8 cellular contexts compared by ENCODE assay signal in genomic region chr16:1296688-1297412, GRCh38. TPM values are rescaled to one million over a fixed set of nuclear protein-coding genes. Genes with fewer than 3 reads are reported as not detected.
DNase-seq lines count a peak whose midpoint lies in the region; ATAC-seq and TF ChIP-seq lines count a peak whose summit lies in the region.

No MANE protein-coding gene starts in this region.

- peaks cover 21% of the 10 kb centered on the region for H3K4me1 Mint-ChIP-seq in HFFc6 (ENCODE audit: low read depth)
- H3K4me1 Mint-ChIP-seq in activated T-helper 17 cell treated with anti-CD3 and anti-CD28 coated beads, Interleukin-2, amount 50 U/mL, for 72 hours: peaks cover 3% of the 10 kb centered on the region
- H3K4me1 Mint-ChIP-seq in CD4-positive, alpha-beta memory T cell: peaks cover 0 to 5% (median 3%) of the 10 kb centered on the region in 4 donors

- TF ChIP-seq CTCF in HFFc6 (IDR thresholded peaks at IDR 0.05): no peak

- in situ Hi-C loops in ACHN (cut with HindIII; ENCODE audit: low pct_ligation_motif_present, low pct_unique_long_range_greater_than_20kb, low sequenced_read_pairs): loop anchor here (25.0 kb wide), 2 partner anchors 90 to 160 kb away; no protein-coding TSS in a partner anchor

- H3K36me3 ChIP-seq in CD4-positive, alpha-beta memory T cell (ENCODE audit: insufficient read depth, low read length): no peaks in the 10 kb centered on the region

- peak; percentile 89 for DNase-seq in ACHN
- peak; percentile 89 for DNase-seq in HFFc6
- DNase-seq in left colon: peak in 1 of 2 donors; percentile 67
- DNase-seq in CD4-positive, alpha-beta memory T cell: no peak
- no peak for DNase-seq in NCI-H345 (lab: John Stamatoyannopoulos, UW)

- H3K36me3 Mint-ChIP-seq in HFFc6 (ENCODE audit: low read depth): no peaks in the 10 kb centered on the region
- no peaks in the 10 kb centered on the region for H3K36me3 Mint-ChIP-seq in activated T-helper 17 cell treated with anti-CD3 and anti-CD28 coated beads, Interleukin-2, amount 50 U/mL, for 72 hours (ENCODE audit: low read depth)
- H3K36me3 Mint-ChIP-seq in CD4-positive, alpha-beta memory T cell: no peaks in the 10 kb centered on the region

- intact Hi-C loops in left colon (cut with DNase I, micrococcal nuclease): no loop called here
- intact Hi-C loops in CD4-positive, alpha-beta memory T cell (cut with micrococcal nuclease): no loop called here

- H3K4me3 ChIP-seq in CD4-positive, alpha-beta memory T cell (ENCODE audit: low read length in 2 of 2): no peak overlapping the region

- POLR2A ChIA-PET in CD4-positive, alpha-beta memory T cell (lab: Charles Lee; ENCODE audit: partially characterized antibody): interaction anchor here (1.2 kb wide), 1 partner anchor 12 kb away, joined by 3 read pairs; no protein-coding TSS in a partner anchor

- peak; percentile 97 for ATAC-seq in activated T-helper 17 cell treated with anti-CD3 and anti-CD28 coated beads, Interleukin-2, amount 50 U/mL, for 72 hours (replicated peaks)
- ATAC-seq in left colon (peak; percentile 77), HG02885 (IDR thresholded peaks at IDR 0.05; ENCODE audit: poor library complexity, unreplicated experiment) (no peak), HG03045 (IDR thresholded peaks at IDR 0.05; ENCODE audit: unreplicated experiment) (no peak)

- peaks cover 11% of the 10 kb centered on the region for H3K4me1 ChIP-seq in CD4-positive, alpha-beta memory T cell (ENCODE audit: insufficient read depth, low read length)

- no peak overlapping the region for H3K27ac ChIP-seq in CD4-positive, alpha-beta memory T cell (ENCODE audit: low read depth, low read length)

- no peaks in the 10 kb centered on the region for H3K9me3 ChIP-seq in CD4-positive, alpha-beta memory T cell (ENCODE audit: control insufficient read depth in 1 of 2, low read length in 2 of 2)

- H3K27me3 Mint-ChIP-seq in HFFc6 (ENCODE audit: insufficient read depth): peaks cover 14% of the 10 kb centered on the region
- peaks cover 27% of the 10 kb centered on the region for H3K27me3 Mint-ChIP-seq in activated T-helper 17 cell treated with anti-CD3 and anti-CD28 coated beads, Interleukin-2, amount 50 U/mL, for 72 hours
- peaks cover 18 to 19% of the 10 kb centered on the region in 2 donors for H3K27me3 Mint-ChIP-seq in CD4-positive, alpha-beta memory T cell

- peak overlapping the region; percentile 60 for H3K27ac Mint-ChIP-seq in HFFc6
- peak overlapping the region; percentile 16 for H3K27ac Mint-ChIP-seq in activated T-helper 17 cell treated with anti-CD3 and anti-CD28 coated beads, Interleukin-2, amount 50 U/mL, for 72 hours
- no peak overlapping the region for H3K27ac Mint-ChIP-seq in CD4-positive, alpha-beta memory T cell

- peaks cover 3% of the 10 kb centered on the region for H3K27me3 ChIP-seq in CD4-positive, alpha-beta memory T cell (ENCODE audit: insufficient read depth, low read length)

- H3K4me3 Mint-ChIP-seq in HFFc6: peak overlapping the region; percentile 7; the same call in 1 of the 2 replicates
- H3K4me3 Mint-ChIP-seq in activated T-helper 17 cell treated with anti-CD3 and anti-CD28 coated beads, Interleukin-2, amount 50 U/mL, for 72 hours: peak overlapping the region; percentile 1
- H3K4me3 Mint-ChIP-seq in CD4-positive, alpha-beta memory T cell: no peak overlapping the region

- H3K9me3 Mint-ChIP-seq in HFFc6: no peaks in the 10 kb centered on the region
- no peaks in the 10 kb centered on the region for H3K9me3 Mint-ChIP-seq in activated T-helper 17 cell treated with anti-CD3 and anti-CD28 coated beads, Interleukin-2, amount 50 U/mL, for 72 hours
- no peaks in the 10 kb centered on the region for H3K9me3 Mint-ChIP-seq in CD4-positive, alpha-beta memory T cell

- CTCF ChIA-PET in CD4-positive, alpha-beta memory T cell (lab: Charles Lee; ENCODE audit: partially characterized antibody): interaction anchor here (1.6 kb wide), 1 partner anchor 66 kb away, joined by 4 read pairs; no protein-coding TSS in a partner anchor

RNA-seq across cellular contexts. Expression of gene UBE2I, which starts 12.6 kb away (rescaled TPM):
- 100 to 1,000 TPM; 116 to 147 (median 138) TPM for total RNA-seq in HFFc6 (2021; fragmentation: NEBNext Ultra II Directional; extraction: Animal tissue kit (Norgen Biotek cat#: 25700))
- 100 to 1,000 TPM; 204 to 206 TPM for total RNA-seq in activated T-helper 17 cell treated with anti-CD3 and anti-CD28 coated beads, Interleukin-2, amount 50 U/mL, for 72 hours
- 10 to 100 TPM; 76.6 to 87.1 TPM for total RNA-seq in left colon
- total RNA-seq in CD4-positive, alpha-beta memory T cell: 100 to 1,000 TPM; 170 to 177 TPM
- polyA plus RNA-seq in CD4-positive, alpha-beta memory T cell: 100 to 1,000 TPM; 100 to 106 TPM

RNA-seq across cellular contexts. Expression of gene BAIAP3, which starts 36.6 kb away (rescaled TPM):
- total RNA-seq in HFFc6 (2021; fragmentation: NEBNext Ultra II Directional; extraction: Animal tissue kit (Norgen Biotek cat#: 25700)): under 1 TPM; 0.11 to 0.28 (median 0.16) TPM
- 1 to 10 TPM in 1 of 2 donors, under 1 TPM in 1; 0.71 to 2.2 TPM for total RNA-seq in activated T-helper 17 cell treated with anti-CD3 and anti-CD28 coated beads, Interleukin-2, amount 50 U/mL, for 72 hours
- 10 to 100 TPM in 1 of 2 donors, 1 to 10 TPM in 1; 7.5 to 12.3 TPM for total RNA-seq in left colon
- total RNA-seq in CD4-positive, alpha-beta memory T cell: 10 to 100 TPM; 18.3 to 19.7 TPM
- polyA plus RNA-seq in CD4-positive, alpha-beta memory T cell: 1 to 10 TPM; 1.0 to 6.7 TPM

RNA-seq across cellular contexts. Expression of gene TPSD1, which starts 41.0 kb away (rescaled TPM):
- total RNA-seq in HFFc6 (2021; fragmentation: NEBNext Ultra II Directional; extraction: Animal tissue kit (Norgen Biotek cat#: 25700)): not detected
- total RNA-seq in activated T-helper 17 cell treated with anti-CD3 and anti-CD28 coated beads, Interleukin-2, amount 50 U/mL, for 72 hours: not detected
- total RNA-seq in left colon: 1 to 10 TPM in 1 of 2 donors, under 1 TPM in 1; 0.18 to 2.8 TPM
- total RNA-seq in CD4-positive, alpha-beta memory T cell: not detected
- polyA plus RNA-seq in CD4-positive, alpha-beta memory T cell: not detected

RNA-seq across cellular contexts. Expression of gene TSR3, which starts 54.8 kb away (rescaled TPM):
- total RNA-seq in HFFc6 (2021; fragmentation: NEBNext Ultra II Directional; extraction: Animal tissue kit (Norgen Biotek cat#: 25700)): 10 to 100 TPM; 73.7 to 84.6 (median 78.1) TPM
- total RNA-seq in activated T-helper 17 cell treated with anti-CD3 and anti-CD28 coated beads, Interleukin-2, amount 50 U/mL, for 72 hours: 10 to 100 TPM; 36.7 to 64.2 TPM
- total RNA-seq in left colon: 10 to 100 TPM; 50.7 to 54.4 TPM
- total RNA-seq in CD4-positive, alpha-beta memory T cell: 10 to 100 TPM; 38.1 to 40.3 TPM
- polyA plus RNA-seq in CD4-positive, alpha-beta memory T cell: 100 to 1,000 TPM in 1 of 2 donors, 10 to 100 TPM in 1; 99.0 to 116 TPM

RNA-seq across cellular contexts. Expression of gene GNPTG, which starts 54.9 kb away (rescaled TPM):
- 10 to 100 TPM; 46.8 to 68.1 (median 52.6) TPM for total RNA-seq in HFFc6 (2021; fragmentation: NEBNext Ultra II Directional; extraction: Animal tissue kit (Norgen Biotek cat#: 25700))
- total RNA-seq in activated T-helper 17 cell treated with anti-CD3 and anti-CD28 coated beads, Interleukin-2, amount 50 U/mL, for 72 hours: 10 to 100 TPM; 22.6 to 24.4 TPM
- 10 to 100 TPM; 57.6 to 61.8 TPM for total RNA-seq in left colon
- total RNA-seq in CD4-positive, alpha-beta memory T cell: 10 to 100 TPM; 58.7 to 61.5 TPM
- 10 to 100 TPM; 51.8 to 53.7 TPM for polyA plus RNA-seq in CD4-positive, alpha-beta memory T cell

Comparison
In these comparisons a context has a peak if more than half of its experiments do, and no peak if none do; other contexts are left out.
1. DNase-seq: peak in ACHN (single experiment) and HFFc6 (single experiment); none in CD4-positive, alpha-beta memory T cell (0 of 5) and NCI-H345 (single experiment).
2. H3K27ac Mint-ChIP-seq: peak in HFFc6 (single experiment) and activated T-helper 17 cell treated with anti-CD3 and anti-CD28 coated beads, Interleukin-2, amount 50 U/mL, for 72 hours (single experiment); none in CD4-positive, alpha-beta memory T cell (0 of 7).
3. H3K4me3 Mint-ChIP-seq: peak in HFFc6 (single experiment) and activated T-helper 17 cell treated with anti-CD3 and anti-CD28 coated beads, Interleukin-2, amount 50 U/mL, for 72 hours (single experiment); none in CD4-positive, alpha-beta memory T cell (0 of 8).
4. ATAC-seq: peak in activated T-helper 17 cell treated with anti-CD3 and anti-CD28 coated beads, Interleukin-2, amount 50 U/mL, for 72 hours (single experiment) and left colon (single experiment); none in HG02885 (single experiment) and HG03045 (single experiment).